Comparison of ENCODE assay signal across 8 cellular contexts in the genomic region with DNA sequence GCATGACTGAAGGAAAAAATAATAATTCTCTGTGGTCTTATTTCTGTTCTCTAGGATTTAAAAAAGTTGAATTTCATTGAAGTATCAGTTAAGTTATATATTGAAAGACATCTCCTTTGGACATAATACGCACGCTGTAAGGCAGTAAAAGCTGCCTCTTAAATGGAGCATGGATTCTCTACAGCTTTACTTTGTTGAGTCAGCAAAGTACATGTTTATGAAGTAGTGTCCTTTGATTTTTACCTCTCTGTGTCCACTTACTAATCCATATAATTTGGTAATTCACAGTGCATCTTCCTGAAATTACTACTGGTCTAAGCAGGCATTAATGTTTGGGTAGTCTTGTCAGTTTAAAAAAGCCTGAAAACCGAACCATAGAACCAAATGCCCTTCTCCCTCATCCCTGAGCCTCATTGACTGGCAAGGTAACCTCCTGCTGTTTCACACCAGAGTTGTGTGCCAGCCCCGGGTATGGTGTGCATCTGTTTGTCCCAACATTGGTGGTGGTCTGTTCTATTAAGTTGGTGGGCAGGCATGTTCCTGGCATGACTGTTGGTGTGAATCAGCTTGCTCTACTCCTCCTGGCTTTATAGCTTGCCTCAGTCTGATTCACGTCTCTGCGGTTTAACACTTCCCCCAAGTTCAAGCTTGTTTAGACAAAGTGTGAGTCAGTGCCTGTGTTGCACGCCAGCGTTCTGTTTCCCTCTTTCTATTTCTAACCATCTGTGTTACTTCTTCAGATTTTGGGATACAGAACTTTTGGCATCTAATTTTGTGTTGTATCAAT.
DNase-seq lines count a peak whose midpoint lies in the region; ATAC-seq and TF ChIP-seq lines count a peak whose summit lies in the region.

No MANE protein-coding gene starts in this region.

- no peak overlapping the region for H3K4me3 Mint-ChIP-seq in nephron progenitor cell

- H3K4me1 Mint-ChIP-seq in nephron progenitor cell, result no peaks in the 10 kb centered on the region

- DNase-seq in LHCN-M2 (ENCODE audit: low read depth) (peak; percentile 99), epidermal melanocyte (ENCODE audit: insufficient read length, low spot score) (peak; percentile 35), nephron progenitor cell (no peak), NCI-H187 (lab: John Stamatoyannopoulos, UW) (no peak)
- DNase-seq in activated CD8-positive, alpha-beta memory T cell treated with anti-CD3 and anti-CD28 coated beads for 48 hours (ENCODE audit: low read depth in 2 of 3, low spot score in 2 of 3), result peak in 2 of 3 experiments; percentile 33 to 44
- DNase-seq in stimulated activated naive CD4-positive, alpha-beta T cell treated with Interleukin-2 at 50 U/mL for 16 hours (lab: John Stamatoyannopoulos, UW), result peak; percentile 72

- ATAC-seq in GM19025 (IDR thresholded peaks at IDR 0.05; ENCODE audit: low read depth, unreplicated experiment) (peak; percentile 63), HG02970 (IDR thresholded peaks at IDR 0.05; ENCODE audit: low FRiP score, unreplicated experiment) (no peak)

- H3K36me3 Mint-ChIP-seq in nephron progenitor cell (ENCODE audit: low read depth), result peaks cover 69% of the 10 kb centered on the region

- H3K27ac Mint-ChIP-seq in nephron progenitor cell, result peak overlapping the region; percentile 82

- no peaks in the 10 kb centered on the region for H3K27me3 Mint-ChIP-seq in nephron progenitor cell (ENCODE audit: low read depth, poor library complexity)

- peaks cover 19% of the 10 kb centered on the region for H3K9me3 Mint-ChIP-seq in nephron progenitor cell

- no peak for TF ChIP-seq CTCF in nephron progenitor cell (IDR thresholded peaks at IDR 0.05)

Comparison
In these comparisons a context has a peak if more than half of its experiments do, and no peak if none do; other contexts are left out.
1. DNase-seq: peak in LHCN-M2 (single experiment), activated CD8-positive, alpha-beta memory T cell treated with anti-CD3 and anti-CD28 coated beads for 48 hours (2 of 3), epidermal melanocyte (single experiment) and stimulated activated naive CD4-positive, alpha-beta T cell treated with Interleukin-2 at 50 U/mL for 16 hours (single experiment); none in nephron progenitor cell (single experiment) and NCI-H187 (0 of 2).